ENCODE assay signal across 14 cellular contexts in the genomic region with DNA sequence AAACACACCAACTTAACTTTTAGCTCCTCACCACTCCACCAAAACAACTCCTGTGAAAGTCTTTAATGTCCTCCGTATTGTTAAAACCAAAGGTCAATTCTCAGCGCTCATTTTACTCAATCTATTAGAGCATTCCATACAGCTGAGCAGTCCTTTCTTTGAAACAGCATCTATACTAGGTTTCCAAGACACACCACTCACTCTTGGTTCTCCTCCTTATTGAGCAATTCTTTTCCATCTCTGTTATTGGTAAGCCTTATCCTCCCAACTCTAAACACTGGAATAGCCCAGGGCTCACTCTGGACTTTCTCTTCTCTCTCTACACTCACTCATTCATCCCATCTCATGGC. TPM values are rescaled to one million over a fixed set of nuclear protein-coding genes. Genes with fewer than 3 reads are reported as not detected.
DNase-seq lines count a peak whose midpoint lies in the region; ATAC-seq and TF ChIP-seq lines count a peak whose summit lies in the region.
"Had no signal": no experiment of that assay in that cellular context is flagged by ENCODE, and none has a peak within 500 bp of the region (broad histone marks: within the 10 kb centered on the region; RNA-seq: fewer than 3 reads in every experiment).

No MANE protein-coding gene starts in this region.

- H3K36me3 ChIP-seq in BJ (ENCODE audit: control insufficient read depth, insufficient read depth, low read length): no peaks in the 10 kb centered on the region
- H3K36me3 ChIP-seq in OCI-LY1 (ENCODE audit: insufficient read depth, low read length): no peaks in the 10 kb centered on the region
- no peaks in the 10 kb centered on the region for H3K36me3 ChIP-seq in mesodermal cell (ENCODE audit: control insufficient read depth, insufficient read depth, low read length)

- H3K79me2 ChIP-seq in OCI-LY1 (ENCODE audit: insufficient read depth, low read length): peaks cover 96% of the 10 kb centered on the region

- no peaks in the 10 kb centered on the region for H4K20me1 ChIP-seq in OCI-LY1 (ENCODE audit: insufficient read depth, low read length)

- CTCF ChIA-PET in BJ (lab: Yijun Ruan, JAX): interaction anchor here (0.5 to 5.4 kb wide), 5 partner anchors 15 to 144 kb away, joined by 3 to 45 read pairs (median 3); a partner anchor contains a TSS

- ATAC-seq in HG03520 (IDR thresholded peaks at IDR 0.05; ENCODE audit: unreplicated experiment) (no peak), GM21526 (IDR thresholded peaks at IDR 0.05; ENCODE audit: low FRiP score, unreplicated experiment) (no peak)
- ATAC-seq: activated CD4-positive, CD25-positive, alpha-beta regulatory T cell treated with anti-CD3 and anti-CD28 coated beads, Interleukin-2, amount 50 U/mL, for 24 hours; stimulated activated naive CD8-positive, alpha-beta T cell treated with anti-CD3 and anti-CD28 coated beads, Interleukin-15, Interleukin-2, amounts not matched to agents 100 U/mL and 50 U/mL, for 24 hours had no signal

- H3K9me3 ChIP-seq in OCI-LY1 (ENCODE audit: low read length) (no peaks in the 10 kb centered on the region), mesodermal cell (ENCODE audit: control insufficient read depth, low read length) (no peaks in the 10 kb centered on the region)

- TF ChIP-seq CTCF in BJ (IDR thresholded peaks at IDR 0.05; ENCODE audit: insufficient read depth, low read depth, low read length): no peak
- TF ChIP-seq CTCF in OCI-LY1 (IDR thresholded peaks at IDR 0.05; ENCODE audit: low read length): no peak
- TF ChIP-seq CTCF in choroid plexus epithelial cell (conservative IDR thresholded peaks at IDR 0.05; ENCODE audit: low read depth, low read length): no peak

- no peak overlapping the region for H3K4me2 ChIP-seq in OCI-LY1 (ENCODE audit: low read length)

- POLR2A ChIA-PET in BJ (lab: Charles Lee): interaction anchor here (0.7 kb wide), 1 partner anchor 181 kb away, joined by 3 read pairs; no protein-coding TSS in a partner anchor

- H3K27ac ChIP-seq in OCI-LY1 (ENCODE audit: low read depth, low read length, poor library complexity, severe bottlenecking) (peak overlapping the region; percentile 3), mesodermal cell (ENCODE audit: low read depth, low read length, severe bottlenecking) (peak overlapping the region; percentile 41)

- no peak overlapping the region for H2AFZ ChIP-seq in OCI-LY1 (ENCODE audit: low read length)

- 91 to 94% methylated on average over 2 of the region's 2 CpGs for WGBS in mesodermal cell (ENCODE audit: insufficient coverage in 2 of 2), 2 experiments

- no peaks in the 10 kb centered on the region for H3K9me2 ChIP-seq in OCI-LY1 (ENCODE audit: low read depth, low read length)

- H3K4me3 ChIP-seq in BJ (ENCODE audit: low read depth, low read length): no peak overlapping the region
- no peak overlapping the region for H3K4me3 ChIP-seq in OCI-LY1 (ENCODE audit: low read depth, low read length, poor library complexity, severe bottlenecking)
- H3K4me3 ChIP-seq in choroid plexus epithelial cell (ENCODE audit: low read depth, low read length): no peak overlapping the region
- no peak overlapping the region for H3K4me3 ChIP-seq in mesodermal cell (ENCODE audit: extremely low read depth, insufficient read depth, low read length, poor library complexity, severe bottlenecking)

- no peaks in the 10 kb centered on the region for H3F3A ChIP-seq in OCI-LY1 (ENCODE audit: insufficient read depth, low read length)

- peak; percentile 62 for DNase-seq in BJ (ENCODE audit: low read depth)
- DNase-seq in choroid plexus epithelial cell (ENCODE audit: low read depth): peak; percentile 91
- no peak for DNase-seq in NCI-H1048 (lab: John Stamatoyannopoulos, UW)
- no peak for DNase-seq in T1000 (lab: John Stamatoyannopoulos, UW)
- DNase-seq: activated naive CD8-positive, alpha-beta T cell treated with anti-CD3 and anti-CD28 coated beads, Interleukin-2, amount 10 ng/mL, durations not matched to agents 7 days and 5 days; CD8-positive, alpha-beta memory T cell; NCI-H2081; NCI-H82; stimulated activated naive CD8-positive, alpha-beta T cell treated with anti-CD3 and anti-CD28 coated beads, Interleukin-15, Interleukin-2, amounts not matched to agents 100 U/mL and 50 U/mL, for 24 hours had no signal

- H3K4me1 ChIP-seq in OCI-LY1 (ENCODE audit: insufficient read depth, low read length, severe bottlenecking): peaks cover 51% of the 10 kb centered on the region
- peaks cover 11% of the 10 kb centered on the region for H3K4me1 ChIP-seq in mesodermal cell (ENCODE audit: control insufficient read depth, insufficient read depth, low read length, poor library complexity, severe bottlenecking)

- H3K9ac ChIP-seq in OCI-LY1 (ENCODE audit: low read length): no peak overlapping the region

- H3K27me3 ChIP-seq in BJ (ENCODE audit: control insufficient read depth, insufficient read depth, low read length): no peaks in the 10 kb centered on the region
- H3K27me3 ChIP-seq in OCI-LY1 (ENCODE audit: insufficient read depth, low read length): no peaks in the 10 kb centered on the region

RNA-seq across cellular contexts. Expression of a gene that starts 34.9 kb away (rescaled TPM):
- polyA plus RNA-seq in BJ (2011; rRNA removed): 20.2 and 23.4 TPM in 2 replicates
- 22.3 and 30.2 TPM in 2 replicates for polyA minus RNA-seq in BJ (2011; rRNA and poly(A)+ RNA removed)
- 97.5 TPM for polyA plus RNA-seq in mesodermal cell (2013, experiment 1 of 2)
- polyA plus RNA-seq in mesodermal cell (2013, experiment 2 of 2): 93.8 TPM

Comparison
In these comparisons a context has a peak if more than half of its experiments do, and no peak if none do; other contexts are left out.
1. DNase-seq: peak in BJ (single experiment) and choroid plexus epithelial cell (single experiment); none in NCI-H1048 (single experiment) and T1000 (single experiment).